ENCODE assay signal across 1 cellular context in genomic region chrX:64977051-64977450, GRCh38.
TF ChIP-seq lines count a peak whose summit lies in the region.

No MANE protein-coding gene starts in this region.

TF ChIP-seq in HCT116, 20 proteins besides CTCF, POLR2A, EP300 and RAD21 (continued from another document):
- TF ChIP-seq CBX3 (IDR thresholded peaks at IDR 0.05; ENCODE audit: low read depth) = no peak
